8 cellular contexts compared by ENCODE assay signal in genomic region chr3:25021816-25022215, GRCh38.
A peak's percentile ranks its signal among the peaks of the same experiment; 100 is the strongest.
DNase-seq lines count a peak whose midpoint lies in the region; ATAC-seq and TF ChIP-seq lines count a peak whose summit lies in the region.

No MANE protein-coding gene starts in this region.

- H3K9me3 Mint-ChIP-seq in progenitor cell of endocrine pancreas (ENCODE audit: low read depth) = peaks cover 5% of the 10 kb centered on the region
- no peaks in the 10 kb centered on the region for H3K9me3 Mint-ChIP-seq in T-cell

- H3K27ac Mint-ChIP-seq in progenitor cell of endocrine pancreas (no peak overlapping the region), T-cell (no peak overlapping the region)

- H3K36me3 ChIP-seq in GM06990 (ENCODE audit: control insufficient read depth, insufficient read depth, low read length) = no peaks in the 10 kb centered on the region

- H3K27me3 Mint-ChIP-seq in progenitor cell of endocrine pancreas (no peaks in the 10 kb centered on the region), T-cell (no peaks in the 10 kb centered on the region)

- in situ Hi-C loops in SK-MEL-5 (cut with HindIII; ENCODE audit: low pct_unique_long_range_greater_than_20kb, low sequenced_read_pairs) = no loop called here

- H3K4me3 Mint-ChIP-seq in progenitor cell of endocrine pancreas (ENCODE audit: low read depth) (no peak overlapping the region), T-cell (no peak overlapping the region)

- H3K36me3 Mint-ChIP-seq in progenitor cell of endocrine pancreas (ENCODE audit: insufficient read depth) (no peaks in the 10 kb centered on the region), T-cell (no peaks in the 10 kb centered on the region)

- DNase-seq in GM06990 (ENCODE audit: extremely low read depth, insufficient read length) (no peak), SK-MEL-5 (ENCODE audit: low read depth, low spot score) (peak; percentile 26), foreskin keratinocyte (no peak), progenitor cell of endocrine pancreas (ENCODE audit: low spot score, unreplicated experiment) (no peak), amygdala (lab: John Stamatoyannopoulos, UW) (no peak), T-cell (no peak), omental fat pad (ENCODE audit: low spot score) (no peak)

- no peaks in the 10 kb centered on the region for H3K4me1 ChIP-seq in foreskin keratinocyte

- POLR2A ChIA-PET in T-cell (lab: Charles Lee) = no interaction called here

- H3K27me3 ChIP-seq in GM06990 (replicated peaks; ENCODE audit: control insufficient read depth, insufficient read depth, low read length) (no peaks in the 10 kb centered on the region; the same call in 1 of the 2 replicates), foreskin keratinocyte (no peaks in the 10 kb centered on the region)

- ATAC-seq in foreskin keratinocyte = peak; percentile 32
- no peak for ATAC-seq in GM18519 (IDR thresholded peaks at IDR 0.05; ENCODE audit: low FRiP score, unreplicated experiment)
- no peak for ATAC-seq in T-cell (replicated peaks in 1 of 4)
- ATAC-seq in omental fat pad (ENCODE audit: low FRiP score) = no peak

- TF ChIP-seq CTCF in GM06990 (IDR thresholded peaks at IDR 0.05; ENCODE audit: insufficient read depth, low read length, poor library complexity, severe bottlenecking) = peak; percentile 44
- TF ChIP-seq CTCF in foreskin keratinocyte (conservative IDR thresholded peaks at IDR 0.05) = peak; percentile 56
- TF ChIP-seq CTCF in progenitor cell of endocrine pancreas (IDR thresholded peaks at IDR 0.05; ENCODE audit: unreplicated experiment) = peak; percentile 22
- TF ChIP-seq CTCF in omental fat pad (IDR thresholded peaks at IDR 0.05) = no peak

- H3K4me1 Mint-ChIP-seq in progenitor cell of endocrine pancreas (ENCODE audit: low read depth) (peaks cover 7% of the 10 kb centered on the region), T-cell (no peaks in the 10 kb centered on the region)

- H3K4me3 ChIP-seq in GM06990 (replicated peaks; ENCODE audit: low read depth, low read length) = no peak overlapping the region

- no peak overlapping the region for H3K27ac ChIP-seq in foreskin keratinocyte

- CTCF ChIA-PET in T-cell (lab: Charles Lee) = no interaction called here

Comparison
In these comparisons a context has a peak if more than half of its experiments do, and no peak if none do; other contexts are left out.
1. CTCF ChIP-seq: peak in GM06990 (single experiment), foreskin keratinocyte (single experiment) and progenitor cell of endocrine pancreas (single experiment); none in omental fat pad (0 of 3).